Comparison of ENCODE assay signal across 21 cellular contexts in the genomic region with DNA sequence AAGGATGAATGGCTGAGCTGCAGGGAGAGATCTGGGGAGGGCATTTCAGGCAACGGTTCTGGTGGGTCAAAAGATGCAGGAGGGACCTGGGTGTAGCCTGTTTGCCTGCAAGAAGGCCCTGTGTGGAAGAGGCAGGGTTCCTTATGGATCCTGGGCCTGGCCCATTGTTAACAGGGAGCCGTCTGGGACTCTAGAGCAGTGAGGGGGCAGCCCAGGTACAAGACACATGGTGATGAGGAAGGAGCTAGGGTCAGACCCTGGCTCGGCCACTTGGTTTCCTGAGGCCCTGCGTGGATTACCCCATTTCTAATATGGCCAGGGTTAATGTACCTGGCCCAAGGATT.
DNase-seq lines count a peak whose midpoint lies in the region; ATAC-seq and TF ChIP-seq lines count a peak whose summit lies in the region.
"Had no signal": no experiment of that assay in that cellular context is flagged by ENCODE, and none has a peak within 500 bp of the region (broad histone marks: within the 10 kb centered on the region; RNA-seq: fewer than 3 reads in every experiment).

No MANE protein-coding gene starts in this region.

- H3K4ac ChIP-seq in neuronal stem cell (ENCODE audit: low read length) = no peak overlapping the region

- H4K91ac ChIP-seq in neuronal stem cell (ENCODE audit: low read depth, low read length, poor library complexity) = no peak overlapping the region

- H2AK5ac ChIP-seq in neuronal stem cell (ENCODE audit: low read depth, low read length) = peak overlapping the region; percentile 35

- no peak overlapping the region for H3K27ac ChIP-seq in neuronal stem cell (replicated peaks; ENCODE audit: low read length)
- no peak overlapping the region for H3K27ac ChIP-seq in tibial artery
- H3K27ac ChIP-seq in body of pancreas = no peak overlapping the region
- H3K27ac ChIP-seq in transverse colon = no peak overlapping the region

- intact Hi-C loops in tibial artery (cut with DNase I; ENCODE audit: low total_unique reads) (no loop called here), body of pancreas (cut with DNase I) (no loop called here), transverse colon (cut with DNase I; ENCODE audit: low total_unique reads) (no loop called here)

- WGBS in neuronal stem cell (ENCODE audit: extremely low coverage in 2 of 2, insufficient read length in 2 of 2, insufficient replicate concordance in 1 of 2), 2 donors = no CpG with 5 or more reads among the region's 4 CpGs
- WGBS in body of pancreas, 2 donors = 68 to 76% methylated on average over 4 of the region's 4 CpGs
- WGBS in transverse colon (ENCODE audit: low coverage in 1 of 2), 2 donors = 75 to 100% methylated on average over 2 to 4 of the region's 4 CpGs

- DNase-seq in WTC11 (ENCODE audit: low spot score) (no peak), neuronal stem cell (ENCODE audit: low spot score) (no peak), tibial artery (peak; percentile 16 to 48), body of pancreas (no peak), NCI-H69 (lab: John Stamatoyannopoulos, UW) (no peak), transverse colon (no peak)
- no peak for DNase-seq in stimulated activated CD4-positive, alpha-beta T cell treated with anti-CD3 and anti-CD28 coated beads, Interleukin-2, amount 100 ng/mL, for 24 hours
- DNase-seq: ACHN; BE2C; C1 segment of cervical spinal cord; CD4-positive, CD25-positive, alpha-beta regulatory T cell; CD8-positive, alpha-beta memory T cell; COR-L47; DMS 273 treated with DMSO at 0.1 percent for 48 hours; DMS79; GDM1; H7 had no signal

- H3K4me3 Mint-ChIP-seq in WTC11 (no peak overlapping the region), brain (no peak overlapping the region)
- H3K4me3 Mint-ChIP-seq: CD4-positive, CD25-positive, alpha-beta regulatory T cell; CD8-positive, alpha-beta memory T cell; GM23338 had no signal

- H3K9ac ChIP-seq in neuronal stem cell (ENCODE audit: low read depth, low read length, poor library complexity) = no peak overlapping the region

- no peaks in the 10 kb centered on the region for H3K9me3 ChIP-seq in neuronal stem cell (replicated peaks in 1 of 2; ENCODE audit: control insufficient read depth in 2 of 2, insufficient read depth in 1 of 2, low read depth in 1 of 2, low read length in 2 of 2)
- no peaks in the 10 kb centered on the region for H3K9me3 ChIP-seq in tibial artery
- H3K9me3 ChIP-seq in body of pancreas = no peaks in the 10 kb centered on the region
- H3K9me3 ChIP-seq in transverse colon = no peaks in the 10 kb centered on the region
- H3K9me3 ChIP-seq: BE2C had no signal

- no peak overlapping the region for H2BK12ac ChIP-seq in neuronal stem cell (ENCODE audit: low read length)

- H3K27me3 Mint-ChIP-seq in WTC11 (ENCODE audit: low read depth) (no peaks in the 10 kb centered on the region), brain (no peaks in the 10 kb centered on the region)
- H3K27me3 Mint-ChIP-seq: CD4-positive, CD25-positive, alpha-beta regulatory T cell; CD8-positive, alpha-beta memory T cell had no signal

- H3K4me1 ChIP-seq in neuronal stem cell (ENCODE audit: control insufficient read depth in 2 of 2, insufficient read depth in 1 of 2, low read depth in 1 of 2, low read length in 2 of 2) = peaks cover 31 to 48% of the 10 kb centered on the region in 2 donors
- H3K4me1 ChIP-seq in tibial artery = peaks cover 0 to 25% (median 12%) of the 10 kb centered on the region in 4 donors
- no peaks in the 10 kb centered on the region for H3K4me1 ChIP-seq in body of pancreas
- H3K4me1 ChIP-seq in transverse colon = peaks cover 0 to 8% (median 0%) of the 10 kb centered on the region in 4 donors

- H3K27me3 ChIP-seq in neuronal stem cell (ENCODE audit: control insufficient read depth in 3 of 3, insufficient read depth in 3 of 3, low read depth in 1 of 3, low read length in 3 of 3) = no peaks in the 10 kb centered on the region
- H3K27me3 ChIP-seq in tibial artery = no peaks in the 10 kb centered on the region
- no peaks in the 10 kb centered on the region for H3K27me3 ChIP-seq in body of pancreas
- H3K27me3 ChIP-seq in transverse colon = no peaks in the 10 kb centered on the region
- H3K27me3 ChIP-seq: BE2C had no signal

- no peak overlapping the region for H2BK5ac ChIP-seq in neuronal stem cell (ENCODE audit: low read length)

- H3K4me2 ChIP-seq in neuronal stem cell (ENCODE audit: insufficient read depth, low read length, poor library complexity, severe bottlenecking) = no peak overlapping the region
- H3K4me2 ChIP-seq: GM23338 had no signal

- no peak overlapping the region for H2AFZ ChIP-seq in neuronal stem cell (ENCODE audit: low read length)
- H2AFZ ChIP-seq: GM23338 had no signal

- no peak for TF ChIP-seq CTCF in WTC11 (IDR thresholded peaks at IDR 0.05)
- no peak for TF ChIP-seq CTCF in brain (conservative IDR thresholded peaks at IDR 0.05)
- no peak for TF ChIP-seq CTCF in tibial artery (IDR thresholded peaks at IDR 0.05)
- no peak for TF ChIP-seq CTCF in body of pancreas (IDR thresholded peaks at IDR 0.05)
- TF ChIP-seq CTCF in transverse colon (IDR thresholded peaks at IDR 0.05) = no peak

- peak overlapping the region; percentile 59 for H2BK15ac ChIP-seq in neuronal stem cell (ENCODE audit: low read length)

- H3K4me3 ChIP-seq in neuronal stem cell (ENCODE audit: low read length in 2 of 2) (no peak overlapping the region), tibial artery (no peak overlapping the region), body of pancreas (no peak overlapping the region), transverse colon (no peak overlapping the region)
- H3K4me3 ChIP-seq: GM23338 had no signal

- peaks cover 9% of the 10 kb centered on the region for H3K79me1 ChIP-seq in neuronal stem cell (ENCODE audit: low read depth, low read length)

- peak overlapping the region; percentile 42; the same call in 1 of the 2 replicates for H3K27ac Mint-ChIP-seq in WTC11
- peak overlapping the region; percentile 48 to 96 (median 86) for H3K27ac Mint-ChIP-seq in brain
- H3K27ac Mint-ChIP-seq: CD4-positive, CD25-positive, alpha-beta regulatory T cell; CD8-positive, alpha-beta memory T cell; GM23338 had no signal

- no peak for TF ChIP-seq POLR2A in body of pancreas (IDR thresholded peaks at IDR 0.05)
- TF ChIP-seq POLR2A in transverse colon (IDR thresholded peaks at IDR 0.05) = no peak

- no peak overlapping the region for H3K14ac ChIP-seq in neuronal stem cell (ENCODE audit: low read length)

- H3K36me3 ChIP-seq in neuronal stem cell (replicated peaks in 1 of 2; ENCODE audit: control insufficient read depth in 2 of 2, insufficient read depth in 2 of 2, low read length in 2 of 2) = peaks cover 5 to 17% of the 10 kb centered on the region in 2 donors
- H3K36me3 ChIP-seq in tibial artery = no peaks in the 10 kb centered on the region
- no peaks in the 10 kb centered on the region for H3K36me3 ChIP-seq in body of pancreas (replicated peaks in 1 of 2; ENCODE audit: insufficient read depth in 1 of 2, low read depth in 2 of 2)
- no peaks in the 10 kb centered on the region for H3K36me3 ChIP-seq in transverse colon
- H3K36me3 ChIP-seq: BE2C had no signal

- H3K9me3 Mint-ChIP-seq in WTC11 = no peaks in the 10 kb centered on the region
- H3K9me3 Mint-ChIP-seq in brain = peaks cover 0 to 2% (median 0%) of the 10 kb centered on the region in 5 experiments
- H3K9me3 Mint-ChIP-seq: CD4-positive, CD25-positive, alpha-beta regulatory T cell; GM23338 had no signal

- in situ Hi-C loops in transverse colon (cut with MboI; ENCODE audit: low pct_ligation_motif_present in 1 of 4, low pct_unique_long_range_greater_than_20kb in 1 of 4, low sequenced_read_pairs in 3 of 4) = no loop called here

- no peak overlapping the region for H4K8ac ChIP-seq in neuronal stem cell (ENCODE audit: low read depth, low read length)

- peaks cover 67% of the 10 kb centered on the region for H3K4me1 Mint-ChIP-seq in WTC11
- peaks cover 93% of the 10 kb centered on the region for H3K4me1 Mint-ChIP-seq in brain
- H3K4me1 Mint-ChIP-seq: CD4-positive, CD25-positive, alpha-beta regulatory T cell; CD8-positive, alpha-beta memory T cell had no signal

- H3K36me3 Mint-ChIP-seq in WTC11 = no peaks in the 10 kb centered on the region
- H3K36me3 Mint-ChIP-seq in brain = no peaks in the 10 kb centered on the region
- H3K36me3 Mint-ChIP-seq: CD4-positive, CD25-positive, alpha-beta regulatory T cell; CD8-positive, alpha-beta memory T cell had no signal

- TF ChIP-seq EP300 in transverse colon (IDR thresholded peaks at IDR 0.05; ENCODE audit: low read depth) = no peak

- H2BK120ac ChIP-seq in neuronal stem cell (ENCODE audit: low read depth, low read length) = no peak overlapping the region

- no peak overlapping the region for H3K23ac ChIP-seq in neuronal stem cell (ENCODE audit: low read depth, low read length, poor library complexity)

- peak overlapping the region; percentile 25 for H3K18ac ChIP-seq in neuronal stem cell (ENCODE audit: low read length)

- ATAC-seq in WTC11 = no peak
- ATAC-seq in body of pancreas = no peak
- ATAC-seq: GM23338, HCT116, HepG2 had no signal

- POLR2A ChIA-PET in WTC11 (lab: Charles Lee) = no interaction called here

- CTCF ChIA-PET in WTC11 (lab: Charles Lee) = interaction anchor here (1.0 to 5.2 kb wide), 3 partner anchors 11 to 165 kb away, joined by 4 to 23 read pairs (median 4); no protein-coding TSS in a partner anchor

TF ChIP-seq in WTC11, 78 proteins besides CTCF, POLR2A, EP300 and RAD21 (continues in another document):
- TF ChIP-seq PRRX2 (CRISPR knock-in tag; IDR thresholded peaks at IDR 0.05) (no peak), TP53 (CRISPR knock-in tag; IDR thresholded peaks at IDR 0.05) (no peak)

Comparison
In these comparisons a context has a peak if more than half of its experiments do, and no peak if none do; other contexts are left out.
1. DNase-seq: peak in tibial artery (2 of 2); none in WTC11 (single experiment), neuronal stem cell (single experiment), body of pancreas (0 of 4), NCI-H69 (single experiment), stimulated activated CD4-positive, alpha-beta T cell treated with anti-CD3 and anti-CD28 coated beads, Interleukin-2, amount 100 ng/mL, for 24 hours (0 of 2) and transverse colon (single experiment).